8 cellular contexts compared by ENCODE assay signal in the genomic region with DNA sequence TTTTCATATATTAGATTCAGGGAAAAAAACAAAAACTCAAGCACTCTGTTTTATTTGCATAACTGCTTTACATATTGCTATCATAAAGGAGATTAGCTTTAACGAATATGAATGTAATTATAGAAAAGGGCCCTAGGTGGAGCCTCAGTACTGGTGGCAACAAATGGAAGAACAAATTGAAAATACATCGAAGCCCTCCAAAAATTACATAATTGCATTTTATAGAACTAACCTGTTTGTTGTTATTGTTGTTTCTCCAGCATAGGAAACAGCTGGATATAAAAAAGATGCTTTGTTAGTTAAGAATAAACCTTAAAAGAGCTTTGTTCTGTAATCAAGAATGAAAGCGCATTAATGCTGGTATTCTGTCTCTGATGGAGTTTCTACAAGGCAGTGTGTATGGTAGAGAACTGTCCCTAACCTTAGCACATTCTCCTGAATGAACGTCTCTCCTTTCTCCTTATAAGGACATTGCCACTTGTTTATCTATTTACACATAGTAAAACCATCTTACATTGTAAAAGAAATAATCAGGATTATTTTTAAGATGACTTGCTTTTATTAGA. TPM values are rescaled to one million over a fixed set of nuclear protein-coding genes. Genes with fewer than 3 reads are reported as not detected.
DNase-seq lines count a peak whose midpoint lies in the region; ATAC-seq and TF ChIP-seq lines count a peak whose summit lies in the region.

No MANE protein-coding gene starts in this region.

- H3K9me2 ChIP-seq in SU-DHL-6 (replicated peaks; ENCODE audit: insufficient read depth, low read length) = no peaks in the 10 kb centered on the region

- no peak overlapping the region for H3K4me2 ChIP-seq in SU-DHL-6 (ENCODE audit: low read depth, low read length, poor library complexity, severe bottlenecking)

- no peaks in the 10 kb centered on the region for H3F3A ChIP-seq in SU-DHL-6 (ENCODE audit: insufficient read depth)

- H3K4me3 ChIP-seq in HFF-Myc (replicated peaks; ENCODE audit: low read depth, low read length) (no peak overlapping the region), NB4 (ENCODE audit: low read depth, low read length) (no peak overlapping the region), SU-DHL-6 (ENCODE audit: insufficient read depth, low read length, poor library complexity, severe bottlenecking) (no peak overlapping the region)

- no peak overlapping the region for H3K9ac ChIP-seq in SU-DHL-6 (ENCODE audit: low read length)

- H3K9me3 ChIP-seq in SU-DHL-6 (ENCODE audit: insufficient read depth, low read length) = no peaks in the 10 kb centered on the region

- peaks cover 14% of the 10 kb centered on the region for H3K4me1 ChIP-seq in foreskin keratinocyte

- peaks cover 3% of the 10 kb centered on the region; the same call in 1 of the 2 replicates for H4K20me1 ChIP-seq in SU-DHL-6 (ENCODE audit: low read depth, low read length)

- no peak for TF ChIP-seq POLR2A in NB4 (IDR thresholded peaks at IDR 0.05; ENCODE audit: extremely low read depth, insufficient read length)

- no peaks in the 10 kb centered on the region for H3K79me2 ChIP-seq in SU-DHL-6 (ENCODE audit: insufficient read depth, low read length)

- H3K27ac ChIP-seq in SU-DHL-6 (ENCODE audit: low read depth, low read length) (no peak overlapping the region), foreskin keratinocyte (no peak overlapping the region)

- ATAC-seq in foreskin keratinocyte = peak; percentile 68

- H2AFZ ChIP-seq in SU-DHL-6 (ENCODE audit: low read depth, low read length, severe bottlenecking) = no peak overlapping the region

- no peaks in the 10 kb centered on the region for H3K36me3 ChIP-seq in SU-DHL-6 (ENCODE audit: low read length)

- no peaks in the 10 kb centered on the region for H3K27me3 ChIP-seq in SU-DHL-6 (ENCODE audit: low read length)
- no peaks in the 10 kb centered on the region for H3K27me3 ChIP-seq in foreskin keratinocyte

- TF ChIP-seq CTCF in HFF-Myc (IDR thresholded peaks at IDR 0.05; ENCODE audit: low read depth, low read length, missing control alignments) = peak; percentile 54
- TF ChIP-seq CTCF in NB4 (IDR thresholded peaks at IDR 0.05; ENCODE audit: low read depth, low read length) = peak; percentile 43
- peak; percentile 59 for TF ChIP-seq CTCF in SU-DHL-6 (IDR thresholded peaks at IDR 0.05; ENCODE audit: insufficient read depth, low read length, poor library complexity, severe bottlenecking)
- peak; percentile 80 for TF ChIP-seq CTCF in foreskin keratinocyte (conservative IDR thresholded peaks at IDR 0.05)

- DNase-seq in NCI-H524 (lab: John Stamatoyannopoulos, UW) (peak; percentile 19 to 52), NCI-H524 treated with DMSO at 0.1 percent for 48 hours (lab: John Stamatoyannopoulos, UW) (no peak), HFF-Myc (ENCODE audit: extremely low read depth, low read depth) (no peak), NB4 (ENCODE audit: low read depth) (peak; percentile 39), foreskin keratinocyte (no peak), retina (peak; percentile 64)
- no peak for DNase-seq in effector CD4-positive, alpha-beta T cell

RNA-seq across cellular contexts. Expression of a gene that starts 33.7 kb away (rescaled TPM):
- total RNA-seq in foreskin keratinocyte = 1.9 and 2.4 TPM in 2 replicates
- 0.34 and 0.46 TPM in 2 replicates for polyA plus RNA-seq in foreskin keratinocyte

Comparison
In these comparisons a context has a peak if more than half of its experiments do, and no peak if none do; other contexts are left out.
1. DNase-seq: peak in NCI-H524 (2 of 2), NB4 (single experiment) and retina (single experiment); none in NCI-H524 treated with DMSO at 0.1 percent for 48 hours (single experiment), HFF-Myc (single experiment), foreskin keratinocyte (0 of 2) and effector CD4-positive, alpha-beta T cell (single experiment).
2. Peak in every context shown above with its lines, with median percentiles within 50 percentile points of each other: CTCF ChIP-seq.